ENCODE assay signal across 13 cellular contexts in genomic region chr20:63517376-63518309, GRCh38. TPM values are rescaled to one million over a fixed set of nuclear protein-coding genes. Genes with fewer than 3 reads are reported as not detected.
A peak's percentile ranks its signal among the peaks of the same experiment; 100 is the strongest.
DNase-seq lines count a peak whose midpoint lies in the region; ATAC-seq, FAIRE-seq and TF ChIP-seq lines count a peak whose summit lies in the region.
"Had no signal": no experiment of that assay in that cellular context is flagged by ENCODE, and none has a peak within 500 bp of the region (broad histone marks: within the 10 kb centered on the region; RNA-seq: fewer than 3 reads in every experiment).

No MANE protein-coding gene starts in this region.

- no peak for TF ChIP-seq EP300 in HepG2 (IDR thresholded peaks at IDR 0.05; ENCODE audit: low read depth in 2 of 2, low read length in 2 of 2)
- no peak for TF ChIP-seq EP300 in HepG2 (CRISPR knock-in tag; IDR thresholded peaks at IDR 0.05; ENCODE audit: borderline replicate concordance)

- TF ChIP-seq POLR2A in HepG2 (IDR thresholded peaks at IDR 0.05; ENCODE audit: insufficient read depth in 1 of 2, low read depth in 2 of 2, low read length in 2 of 2): no peak

- H3K4me1 ChIP-seq in right cardiac atrium (ENCODE audit: control insufficient read depth, insufficient read depth, low read length) (peaks cover 5% of the 10 kb centered on the region), heart right ventricle (peaks cover 10 to 31% (median 22%) of the 10 kb centered on the region in 9 donors), HepG2 (ENCODE audit: insufficient read depth, low read length) (peaks cover 11% of the 10 kb centered on the region)

- 94% methylated on average over 32 of the region's 32 CpGs for WGBS in right cardiac atrium
- 92 to 94% methylated on average over 32 of the region's 32 CpGs for WGBS in heart right ventricle, 2 donors
- 34% methylated on average over 30 of the region's 32 CpGs for WGBS in HepG2 (ENCODE audit: low lambda C conversion rate)

- intact Hi-C loops in right cardiac atrium (cut with DNase I): no loop called here
- intact Hi-C loops in heart right ventricle (cut with DNase I): loop anchor here in 2 of 10 donors (2.0 to 5.0 kb wide), 2 partner anchors 75 kb away; no protein-coding TSS in a partner anchor
- intact Hi-C loops in HepG2 (cut with micrococcal nuclease; ENCODE audit: unreplicated experiment): no loop called here

- CTCF ChIA-PET in HepG2 (lab: Yijun Ruan, JAX; ENCODE audit: low intra/inter-chr PET ratio, low total read pairs): no interaction called here

- BruUV-seq in HepG2 (replicated peaks; lab: Mats Ljungman, UMichigan): no TSS peak

- H3K4me3 ChIP-seq in right cardiac atrium (ENCODE audit: low read length) (no peak overlapping the region), heart right ventricle (no peak overlapping the region), HepG2 (replicated peaks in 1 of 3; ENCODE audit: insufficient read depth in 1 of 3, low read depth in 2 of 3, low read length in 3 of 3) (no peak overlapping the region)
- H3K4me3 ChIP-seq: cardiac muscle cell, uterus had no signal

- ATAC-seq in right cardiac atrium (no peak), heart right ventricle (no peak), HepG2 (no peak), GM21360 (IDR thresholded peaks at IDR 0.05; ENCODE audit: unreplicated experiment) (no peak), GM18519 (IDR thresholded peaks at IDR 0.05; ENCODE audit: low FRiP score, unreplicated experiment) (no peak)

- H3K36me3 Mint-ChIP-seq in type B pancreatic cell: peaks cover 2% of the 10 kb centered on the region

- H3K27me3 ChIP-seq in right cardiac atrium (ENCODE audit: control insufficient read depth, insufficient read depth) (no peaks in the 10 kb centered on the region), heart right ventricle (peaks cover 0 to 3% (median 0%) of the 10 kb centered on the region in 7 donors), HepG2 (ENCODE audit: control insufficient read depth in 1 of 2, insufficient read depth in 2 of 2, low read length in 2 of 2) (peaks cover 25 to 75% of the 10 kb centered on the region in 2 experiments)
- H3K27me3 ChIP-seq: cardiac muscle cell, uterus had no signal

- peak overlapping the region; percentile 39 for H3K27ac Mint-ChIP-seq in type B pancreatic cell
- H3K27ac Mint-ChIP-seq: activated naive CD4-positive, alpha-beta T cell treated with anti-CD3 and anti-CD28 coated beads, Interleukin-2, amount 50 U/mL, for 24 hours had no signal

- no peak for TF ChIP-seq RAD21 in HepG2 (CRISPR knock-in tag; IDR thresholded peaks at IDR 0.05)

- peaks cover 2% of the 10 kb centered on the region; the same call in 1 of the 2 replicates for H4K20me1 ChIP-seq in HepG2 (ENCODE audit: insufficient read depth, low read length)

- peak overlapping the region; percentile 73 for H3K4me3 Mint-ChIP-seq in type B pancreatic cell
- H3K4me3 Mint-ChIP-seq: activated naive CD4-positive, alpha-beta T cell treated with anti-CD3 and anti-CD28 coated beads, Interleukin-2, amount 50 U/mL, for 24 hours had no signal

- TF ChIP-seq CTCF in heart right ventricle (IDR thresholded peaks at IDR 0.05) (no peak), HepG2 (CRISPR knock-in tag; IDR thresholded peaks at IDR 0.05) (no peak), type B pancreatic cell (conservative IDR thresholded peaks at IDR 0.05) (no peak)

- H3K27me3 Mint-ChIP-seq in type B pancreatic cell: peaks cover 32% of the 10 kb centered on the region

- H2AFZ ChIP-seq in HepG2 (ENCODE audit: low read length): no peak overlapping the region

- H3K4me1 Mint-ChIP-seq in type B pancreatic cell (ENCODE audit: unreplicated experiment): no peaks in the 10 kb centered on the region

- no peak overlapping the region for H3K27ac ChIP-seq in right cardiac atrium (ENCODE audit: low read length)
- H3K27ac ChIP-seq in heart right ventricle: no peak overlapping the region
- H3K27ac ChIP-seq in HepG2 (ENCODE audit: extremely low read length, insufficient read depth, low read length): no peak overlapping the region
- H3K27ac ChIP-seq: cardiac muscle cell, uterus had no signal

- H3K36me3 ChIP-seq in heart right ventricle (peaks cover 0 to 14% (median 0%) of the 10 kb centered on the region in 9 donors), HepG2 (replicated peaks in 1 of 2; ENCODE audit: control insufficient read depth in 1 of 2, insufficient read depth in 2 of 2, low read length in 2 of 2) (no peaks in the 10 kb centered on the region)
- H3K36me3 ChIP-seq: uterus had no signal

- no peak overlapping the region for H3K4me2 ChIP-seq in HepG2 (ENCODE audit: low read depth, low read length)

- no peaks in the 10 kb centered on the region for H3K79me2 ChIP-seq in HepG2 (ENCODE audit: insufficient read depth, low read length)

- DNase-seq in right cardiac atrium: peak in 2 of 3 donors; percentile 50 to 55
- DNase-seq in heart right ventricle: no peak
- no peak for DNase-seq in HepG2 (ENCODE audit: low spot score)
- DNase-seq in type B pancreatic cell (ENCODE audit: extremely low spot score, unreplicated experiment): peak; percentile 70
- DNase-seq: DMS79; stimulated activated naive CD4-positive, alpha-beta T cell treated with Interleukin-2 at 50 U/mL for 16 hours had no signal

- in situ Hi-C loops in HepG2 (cut with HindIII; ENCODE audit: extremely low pct_ligation_motif_present, low pct_unique_long_range_greater_than_20kb): no loop called here

- no peak overlapping the region for H3K9ac ChIP-seq in HepG2 (ENCODE audit: insufficient read depth, low read depth, low read length)

- peaks cover 5% of the 10 kb centered on the region for H3K9me3 Mint-ChIP-seq in type B pancreatic cell
- H3K9me3 Mint-ChIP-seq: activated naive CD4-positive, alpha-beta T cell treated with anti-CD3 and anti-CD28 coated beads, Interleukin-2, amount 50 U/mL, for 24 hours had no signal

- POLR2A ChIA-PET in HepG2 (lab: Yijun Ruan, JAX): interaction anchor here (0.8 kb wide), 1 partner anchor 20 kb away, joined by 3 read pairs; no protein-coding TSS in a partner anchor

- FAIRE-seq in HepG2 (lab: Jason Lieb, UNC): no peak

- H3K9me3 ChIP-seq in right cardiac atrium (ENCODE audit: control insufficient read depth, low read length): no peaks in the 10 kb centered on the region
- no peaks in the 10 kb centered on the region for H3K9me3 ChIP-seq in heart right ventricle
- no peaks in the 10 kb centered on the region for H3K9me3 ChIP-seq in HepG2 (ENCODE audit: low read length)
- H3K9me3 ChIP-seq: uterus had no signal

RNA-seq across cellular contexts. Expression of gene PPDPF, which starts 2.9 kb away (rescaled TPM):
- total RNA-seq in right cardiac atrium: 100 to 1,000 TPM; 143 to 244 (median 223) TPM
- 276 TPM for polyA plus RNA-seq in right cardiac atrium
- total RNA-seq in heart right ventricle: 100 to 1,000 TPM; 186 to 433 (median 269) TPM
- polyA plus RNA-seq in heart right ventricle: 100 to 1,000 TPM; 261 to 324 TPM
- 6.0 and 7.0 TPM in 2 replicates for total RNA-seq in HepG2 (2016; rRNA removed; fragmentation: Illumina TruSeq; extraction: Trizol)
- total RNA-seq in HepG2 (2016; cell fraction: cytosol; rRNA removed; fragmentation: Illumina TruSeq; extraction: Trizol; ENCODE audit: low read depth): 21.9 and 23.8 TPM in 2 replicates
- total RNA-seq in HepG2 (2016; cell fraction: insoluble cytoplasmic fraction; rRNA removed; fragmentation: Illumina TruSeq; extraction: Trizol): 4.3 and 5.4 TPM in 2 replicates
- total RNA-seq in HepG2 (2016; cell fraction: membrane; rRNA removed; fragmentation: Illumina TruSeq; extraction: Trizol): 16.4 and 22.5 TPM in 2 replicates
- 5.4 and 6.2 TPM in 2 replicates for total RNA-seq in HepG2 (2016; cell fraction: nucleus; rRNA removed; fragmentation: Illumina TruSeq; extraction: Trizol)
- 1.8 and 2.2 TPM in 2 replicates for polyA plus RNA-seq in HepG2 (2011; rRNA removed)
- 2.4 and 6.2 TPM in 2 replicates for polyA plus RNA-seq in HepG2 (2011; cell fraction: cytosol; rRNA removed)
- 6.3 and 9.5 TPM in 2 replicates for polyA plus RNA-seq in HepG2 (2011; cell fraction: nucleus; rRNA removed)
- 12.0 and 18.6 TPM in 2 replicates for polyA plus RNA-seq in HepG2 (2012)
- 606 and 718 TPM in 2 replicates for polyA plus RNA-seq in HepG2 (2016; cell fraction: cytosol; fragmentation: Illumina TruSeq; extraction: Trizol; ENCODE audit: low read depth)
- polyA plus RNA-seq in HepG2 (2016; cell fraction: insoluble cytoplasmic fraction; fragmentation: Illumina TruSeq; extraction: Trizol; ENCODE audit: low read depth): 42.4 and 57.7 TPM in 2 replicates
- polyA plus RNA-seq in HepG2 (2016; cell fraction: membrane; fragmentation: Illumina TruSeq; extraction: Trizol; ENCODE audit: low read depth): 288 and 295 TPM in 2 replicates
- 40.1 and 40.2 TPM in 2 replicates for polyA plus RNA-seq in HepG2 (2016; cell fraction: nucleus; fragmentation: Illumina TruSeq; extraction: Trizol; ENCODE audit: insufficient read depth, low read depth)
- 8.4 and 13.9 TPM in 2 replicates for polyA minus RNA-seq in HepG2 (2011; rRNA and poly(A)+ RNA removed; ENCODE audit: low replicate concordance)
- 15.8 and 39.4 TPM in 2 replicates for polyA minus RNA-seq in HepG2 (2011; cell fraction: cytosol; rRNA and poly(A)+ RNA removed)
- 4.5 and 4.8 TPM in 2 replicates for polyA minus RNA-seq in HepG2 (2011; cell fraction: nucleus; rRNA and poly(A)+ RNA removed)
- total RNA-seq in type B pancreatic cell (ENCODE audit: low replicate concordance): 280 and 422 TPM in 2 replicates

RNA-seq across cellular contexts. Expression of gene EEF1A2, which starts 18.8 kb away (rescaled TPM):
- 1,000 to 10,000 TPM in 1 of 4 donors, 100 to 1,000 TPM in 3; 701 to 1,033 (median 894) TPM for total RNA-seq in right cardiac atrium
- 952 TPM for polyA plus RNA-seq in right cardiac atrium
- total RNA-seq in heart right ventricle: 1,000 to 10,000 TPM; 1,074 to 1,437 (median 1,307) TPM
- polyA plus RNA-seq in heart right ventricle: 1,000 to 10,000 TPM in 1 of 2 donors, 100 to 1,000 TPM in 1; 881 to 1,465 TPM
- 0.36 and 0.44 TPM in 2 replicates for total RNA-seq in HepG2 (2016; rRNA removed; fragmentation: Illumina TruSeq; extraction: Trizol)
- total RNA-seq in HepG2 (2016; cell fraction: cytosol; rRNA removed; fragmentation: Illumina TruSeq; extraction: Trizol; ENCODE audit: low read depth): 0.51 TPM in 1 of 2 replicates, not detected in the other
- 0.18 and 0.37 TPM in 2 replicates for total RNA-seq in HepG2 (2016; cell fraction: insoluble cytoplasmic fraction; rRNA removed; fragmentation: Illumina TruSeq; extraction: Trizol)
- 0.90 and 1.00 TPM in 2 replicates for total RNA-seq in HepG2 (2016; cell fraction: membrane; rRNA removed; fragmentation: Illumina TruSeq; extraction: Trizol)
- 0.22 and 0.47 TPM in 2 replicates for total RNA-seq in HepG2 (2016; cell fraction: nucleus; rRNA removed; fragmentation: Illumina TruSeq; extraction: Trizol)
- 0.87 and 1.8 TPM in 2 replicates for polyA plus RNA-seq in HepG2 (2011; rRNA removed)
- 1.6 and 1.7 TPM in 2 replicates for polyA plus RNA-seq in HepG2 (2011; cell fraction: cytosol; rRNA removed)
- 2.6 and 2.9 TPM in 2 replicates for polyA plus RNA-seq in HepG2 (2011; cell fraction: nucleus; rRNA removed)
- 1.0 and 4.0 TPM in 2 replicates for polyA plus RNA-seq in HepG2 (2012)
- polyA plus RNA-seq in HepG2 (2016; cell fraction: cytosol; fragmentation: Illumina TruSeq; extraction: Trizol; ENCODE audit: low read depth): 0.58 and 0.81 TPM in 2 replicates
- 0.54 and 1.5 TPM in 2 replicates for polyA plus RNA-seq in HepG2 (2016; cell fraction: insoluble cytoplasmic fraction; fragmentation: Illumina TruSeq; extraction: Trizol; ENCODE audit: low read depth)
- polyA plus RNA-seq in HepG2 (2016; cell fraction: membrane; fragmentation: Illumina TruSeq; extraction: Trizol; ENCODE audit: low read depth): 0.81 and 1.1 TPM in 2 replicates
- polyA plus RNA-seq in HepG2 (2016; cell fraction: nucleus; fragmentation: Illumina TruSeq; extraction: Trizol; ENCODE audit: insufficient read depth, low read depth): 1.2 and 1.5 TPM in 2 replicates
- polyA minus RNA-seq in HepG2 (2011; rRNA and poly(A)+ RNA removed; ENCODE audit: low replicate concordance): 1.4 and 21.5 TPM in 2 replicates
- 1.1 and 3.3 TPM in 2 replicates for polyA minus RNA-seq in HepG2 (2011; cell fraction: cytosol; rRNA and poly(A)+ RNA removed)
- polyA minus RNA-seq in HepG2 (2011; cell fraction: nucleus; rRNA and poly(A)+ RNA removed): 0.75 and 1.0 TPM in 2 replicates
- 20.5 and 30.2 TPM in 2 replicates for total RNA-seq in type B pancreatic cell (ENCODE audit: low replicate concordance)

RNA-seq across cellular contexts. Expression of gene PTK6, which starts 19.5 kb away (rescaled TPM):
- total RNA-seq in right cardiac atrium (under 1 TPM in 2 of 4 donors, not detected in 2; 0.09 to 0.15 TPM), heart right ventricle (under 1 TPM in 2 of 10 donors, not detected in 8; 0.06 to 0.28 TPM), HepG2 (2016; rRNA removed; fragmentation: Illumina TruSeq; extraction: Trizol) (not detected in 2 replicates), type B pancreatic cell (ENCODE audit: low replicate concordance) (0.12 and 0.21 TPM in 2 replicates)
- polyA plus RNA-seq in right cardiac atrium (0.14 TPM), heart right ventricle (under 1 TPM in 1 of 2 donors, not detected in 1; 0.03 TPM), HepG2 (2011; rRNA removed) (0.07 and 0.08 TPM in 2 replicates)
- total RNA-seq in HepG2 (2016; cell fraction: cytosol; rRNA removed; fragmentation: Illumina TruSeq; extraction: Trizol; ENCODE audit: low read depth): not detected in 2 replicates
- total RNA-seq in HepG2 (2016; cell fraction: insoluble cytoplasmic fraction; rRNA removed; fragmentation: Illumina TruSeq; extraction: Trizol): not detected in 2 replicates
- total RNA-seq in HepG2 (2016; cell fraction: membrane; rRNA removed; fragmentation: Illumina TruSeq; extraction: Trizol): not detected in 2 replicates
- total RNA-seq in HepG2 (2016; cell fraction: nucleus; rRNA removed; fragmentation: Illumina TruSeq; extraction: Trizol): not detected in 2 replicates
- polyA plus RNA-seq in HepG2 (2011; cell fraction: cytosol; rRNA removed): 0.05 and 0.08 TPM in 2 replicates
- 0.27 and 0.42 TPM in 2 replicates for polyA plus RNA-seq in HepG2 (2011; cell fraction: nucleus; rRNA removed)
- 0.09 and 0.11 TPM in 2 replicates for polyA plus RNA-seq in HepG2 (2012)
- not detected in 2 replicates for polyA plus RNA-seq in HepG2 (2016; cell fraction: cytosol; fragmentation: Illumina TruSeq; extraction: Trizol; ENCODE audit: low read depth)
- polyA plus RNA-seq in HepG2 (2016; cell fraction: insoluble cytoplasmic fraction; fragmentation: Illumina TruSeq; extraction: Trizol; ENCODE audit: low read depth): not detected in 2 replicates
- not detected in 2 replicates for polyA plus RNA-seq in HepG2 (2016; cell fraction: membrane; fragmentation: Illumina TruSeq; extraction: Trizol; ENCODE audit: low read depth)
- not detected in 2 replicates for polyA plus RNA-seq in HepG2 (2016; cell fraction: nucleus; fragmentation: Illumina TruSeq; extraction: Trizol; ENCODE audit: insufficient read depth, low read depth)
- 0.18 and 9.4 TPM in 2 replicates for polyA minus RNA-seq in HepG2 (2011; rRNA and poly(A)+ RNA removed; ENCODE audit: low replicate concordance)
- not detected in 2 replicates for polyA minus RNA-seq in HepG2 (2011; cell fraction: cytosol; rRNA and poly(A)+ RNA removed)
- polyA minus RNA-seq in HepG2 (2011; cell fraction: nucleus; rRNA and poly(A)+ RNA removed): 0.12 and 0.13 TPM in 2 replicates
- total RNA-seq: cardiac muscle cell, HT1080 had no signal

RNA-seq across cellular contexts. Expression of gene SRMS, which starts 29.9 kb away (rescaled TPM):
- total RNA-seq in right cardiac atrium (not detected), heart right ventricle (not detected), HepG2 (2016; rRNA removed; fragmentation: Illumina TruSeq; extraction: Trizol) (not detected in 2 replicates), type B pancreatic cell (ENCODE audit: low replicate concordance) (not detected in 2 replicates)
- polyA plus RNA-seq in right cardiac atrium (not detected), heart right ventricle (not detected), HepG2 (2011; rRNA removed) (0.09 TPM in 1 of 2 replicates, not detected in the other)
- total RNA-seq in HepG2 (2016; cell fraction: cytosol; rRNA removed; fragmentation: Illumina TruSeq; extraction: Trizol; ENCODE audit: low read depth): not detected in 2 replicates
- total RNA-seq in HepG2 (2016; cell fraction: insoluble cytoplasmic fraction; rRNA removed; fragmentation: Illumina TruSeq; extraction: Trizol): not detected in 2 replicates
- not detected in 2 replicates for total RNA-seq in HepG2 (2016; cell fraction: membrane; rRNA removed; fragmentation: Illumina TruSeq; extraction: Trizol)
- total RNA-seq in HepG2 (2016; cell fraction: nucleus; rRNA removed; fragmentation: Illumina TruSeq; extraction: Trizol): not detected in 2 replicates
- not detected in 2 replicates for polyA plus RNA-seq in HepG2 (2011; cell fraction: cytosol; rRNA removed)
- polyA plus RNA-seq in HepG2 (2011; cell fraction: nucleus; rRNA removed): 0.10 and 0.37 TPM in 2 replicates
- polyA plus RNA-seq in HepG2 (2012): 0.17 TPM in 1 of 2 replicates, not detected in the other
- polyA plus RNA-seq in HepG2 (2016; cell fraction: cytosol; fragmentation: Illumina TruSeq; extraction: Trizol; ENCODE audit: low read depth): not detected in 2 replicates
- polyA plus RNA-seq in HepG2 (2016; cell fraction: insoluble cytoplasmic fraction; fragmentation: Illumina TruSeq; extraction: Trizol; ENCODE audit: low read depth): not detected in 2 replicates
- polyA plus RNA-seq in HepG2 (2016; cell fraction: membrane; fragmentation: Illumina TruSeq; extraction: Trizol; ENCODE audit: low read depth): not detected in 2 replicates
- polyA plus RNA-seq in HepG2 (2016; cell fraction: nucleus; fragmentation: Illumina TruSeq; extraction: Trizol; ENCODE audit: insufficient read depth, low read depth): not detected in 2 replicates
- polyA minus RNA-seq in HepG2 (2011; rRNA and poly(A)+ RNA removed; ENCODE audit: low replicate concordance): 0.28 TPM in 1 of 2 replicates, not detected in the other
- polyA minus RNA-seq in HepG2 (2011; cell fraction: cytosol; rRNA and poly(A)+ RNA removed): not detected in 2 replicates
- polyA minus RNA-seq in HepG2 (2011; cell fraction: nucleus; rRNA and poly(A)+ RNA removed): not detected in 2 replicates
- total RNA-seq: cardiac muscle cell, HT1080, kidney epithelial cell, uterus had no signal
- polyA plus RNA-seq: cardiac muscle cell had no signal

RNA-seq across cellular contexts. Expression of gene FNDC11, which starts 36.3 kb away (rescaled TPM):
- total RNA-seq in right cardiac atrium (under 1 TPM in 3 of 4 donors, not detected in 1; 0.09 to 0.20 (median 0.17) TPM), heart right ventricle (under 1 TPM in 4 of 10 donors, not detected in 6; 0.09 to 0.23 (median 0.16) TPM), HepG2 (2016; rRNA removed; fragmentation: Illumina TruSeq; extraction: Trizol) (not detected in 2 replicates), type B pancreatic cell (ENCODE audit: low replicate concordance) (0.52 and 1.4 TPM in 2 replicates)
- polyA plus RNA-seq in right cardiac atrium (0.14 TPM), heart right ventricle (under 1 TPM; 0.19 to 0.29 TPM), HepG2 (2011; rRNA removed) (0.07 and 0.13 TPM in 2 replicates)
- not detected in 2 replicates for total RNA-seq in HepG2 (2016; cell fraction: cytosol; rRNA removed; fragmentation: Illumina TruSeq; extraction: Trizol; ENCODE audit: low read depth)
- total RNA-seq in HepG2 (2016; cell fraction: insoluble cytoplasmic fraction; rRNA removed; fragmentation: Illumina TruSeq; extraction: Trizol): not detected in 2 replicates
- total RNA-seq in HepG2 (2016; cell fraction: membrane; rRNA removed; fragmentation: Illumina TruSeq; extraction: Trizol): not detected in 2 replicates
- not detected in 2 replicates for total RNA-seq in HepG2 (2016; cell fraction: nucleus; rRNA removed; fragmentation: Illumina TruSeq; extraction: Trizol)
- 0.19 and 0.23 TPM in 2 replicates for polyA plus RNA-seq in HepG2 (2011; cell fraction: cytosol; rRNA removed)
- 0.45 and 0.48 TPM in 2 replicates for polyA plus RNA-seq in HepG2 (2011; cell fraction: nucleus; rRNA removed)
- polyA plus RNA-seq in HepG2 (2012): 0.05 TPM in 1 of 2 replicates, not detected in the other
- polyA plus RNA-seq in HepG2 (2016; cell fraction: cytosol; fragmentation: Illumina TruSeq; extraction: Trizol; ENCODE audit: low read depth): not detected in 2 replicates
- polyA plus RNA-seq in HepG2 (2016; cell fraction: insoluble cytoplasmic fraction; fragmentation: Illumina TruSeq; extraction: Trizol; ENCODE audit: low read depth): not detected in 2 replicates
- polyA plus RNA-seq in HepG2 (2016; cell fraction: membrane; fragmentation: Illumina TruSeq; extraction: Trizol; ENCODE audit: low read depth): not detected in 2 replicates
- polyA plus RNA-seq in HepG2 (2016; cell fraction: nucleus; fragmentation: Illumina TruSeq; extraction: Trizol; ENCODE audit: insufficient read depth, low read depth): not detected in 2 replicates
- 0.10 and 0.84 TPM in 2 replicates for polyA minus RNA-seq in HepG2 (2011; rRNA and poly(A)+ RNA removed; ENCODE audit: low replicate concordance)
- not detected in 2 replicates for polyA minus RNA-seq in HepG2 (2011; cell fraction: cytosol; rRNA and poly(A)+ RNA removed)
- polyA minus RNA-seq in HepG2 (2011; cell fraction: nucleus; rRNA and poly(A)+ RNA removed): not detected in 2 replicates
- total RNA-seq: HT1080 had no signal

Comparison
In these comparisons a context has a peak if more than half of its experiments do, and no peak if none do; other contexts are left out.
1. DNase-seq: peak in right cardiac atrium (2 of 3) and type B pancreatic cell (single experiment); none in heart right ventricle (0 of 2) and HepG2 (single experiment).
2. RNA of gene PPDPF, which starts 2.9 kb away (total RNA-seq): 280 to 422 TPM in type B pancreatic cell, 186 to 433 TPM in heart right ventricle and 143 to 244 TPM in right cardiac atrium; 4.3 to 23.8 TPM in HepG2; every median in the first group is over 4 times any median in the second.
3. RNA of gene EEF1A2, which starts 18.8 kb away (total RNA-seq): 1,074 to 1,437 TPM in heart right ventricle and 701 to 1,033 TPM in right cardiac atrium; 20.5 to 30.2 TPM in type B pancreatic cell and 0.18 to 1.00 TPM in HepG2; every median in the first group is over 10 times any median in the second.